Comparison of ENCODE assay signal across 8 cellular contexts in genomic region chr12:122870867-122871664, GRCh38. TPM values are rescaled to one million over a fixed set of nuclear protein-coding genes. Genes with fewer than 3 reads are reported as not detected.
DNase-seq lines count a peak whose midpoint lies in the region; FAIRE-seq and TF ChIP-seq lines count a peak whose summit lies in the region.

No MANE protein-coding gene starts in this region.

- H3K27me3 ChIP-seq in endothelial cell of umbilical vein (ENCODE audit: control insufficient read depth in 2 of 2, insufficient read depth in 2 of 2, low read length in 2 of 2): no peaks in the 10 kb centered on the region
- peaks cover 90% of the 10 kb centered on the region for H3K27me3 ChIP-seq in neural progenitor cell

- DNase-seq in NCI-H69 (lab: John Stamatoyannopoulos, UW) (peak; percentile 75), endothelial cell of umbilical vein (ENCODE audit: low read depth, low spot score) (peak; percentile 87), neural progenitor cell (ENCODE audit: low spot score) (peak; percentile 80), NCI-H510A (lab: John Stamatoyannopoulos, UW) (no peak), hepatic stellate cell (ENCODE audit: low spot score) (no peak), HuH-7.5 (ENCODE audit: low spot score) (no peak), NCI-H146 (lab: John Stamatoyannopoulos, UW) (no peak)

- H3F3A ChIP-seq in neural progenitor cell (ENCODE audit: low read depth): peaks cover 41% of the 10 kb centered on the region

- CTCF ChIA-PET in endothelial cell of umbilical vein (lab: Charles Lee): interaction anchor here (0.8 to 4.0 kb wide), 17 partner anchors 8 to 367 kb away, joined by 3 to 23 read pairs (median 5); partner anchors contain the start of gene VPS37B

- peaks cover 9% of the 10 kb centered on the region for H3K27me3 Mint-ChIP-seq in neural progenitor cell (ENCODE audit: insufficient read depth, low read depth)

- H3K4me3 ChIP-seq in endothelial cell of umbilical vein (replicated peaks in 1 of 3; ENCODE audit: insufficient read depth in 1 of 3, low read depth in 1 of 3, low read length in 3 of 3) (peak overlapping the region in 2 of 3 experiments; percentile 25 to 60), neural progenitor cell (peak overlapping the region; percentile 32)

- peak overlapping the region; percentile 89 for H3K9ac ChIP-seq in endothelial cell of umbilical vein (replicated peaks; ENCODE audit: extremely low read depth, insufficient read depth, low read length)
- H3K9ac ChIP-seq in neural progenitor cell: no peak overlapping the region

- H3K79me2 ChIP-seq in endothelial cell of umbilical vein (ENCODE audit: control insufficient read depth, insufficient read depth, low read length) (peaks cover 56% of the 10 kb centered on the region), neural progenitor cell (ENCODE audit: low read depth) (no peaks in the 10 kb centered on the region)

- no peaks in the 10 kb centered on the region for H3K9me3 Mint-ChIP-seq in neural progenitor cell

- H2AFZ ChIP-seq in endothelial cell of umbilical vein (ENCODE audit: low read depth, low read length) (no peak overlapping the region), neural progenitor cell (replicated peaks) (no peak overlapping the region)

- H3K4me1 ChIP-seq in endothelial cell of umbilical vein (ENCODE audit: control insufficient read depth, extremely low read depth, insufficient read depth, low read length) (peaks cover 32% of the 10 kb centered on the region), neural progenitor cell (peaks cover 34% of the 10 kb centered on the region)

- peak; percentile 98 for FAIRE-seq in endothelial cell of umbilical vein (lab: Jason Lieb, UNC)

- POLR2A ChIA-PET in endothelial cell of umbilical vein (lab: Charles Lee): interaction anchor here (0.9 to 1.2 kb wide), 3 partner anchors 12 to 362 kb away, joined by 3 to 5 read pairs (median 3); partner anchors contain the start of genes MPHOSPH9 and MTRFR

- H4K20me1 ChIP-seq in endothelial cell of umbilical vein (replicated peaks; ENCODE audit: control insufficient read depth, extremely low read depth, insufficient read depth, low read length) (no peaks in the 10 kb centered on the region), neural progenitor cell (ENCODE audit: low read depth) (peaks cover 94% of the 10 kb centered on the region)

- TF ChIP-seq POLR2A in endothelial cell of umbilical vein (IDR thresholded peaks at IDR 0.05; ENCODE audit: low read depth, low read length): no peak

- peak overlapping the region; percentile 98 for H3K27ac Mint-ChIP-seq in neural progenitor cell

- H3K4me3 Mint-ChIP-seq in neural progenitor cell: peak overlapping the region; percentile 77

- peaks cover 20% of the 10 kb centered on the region for H3K36me3 Mint-ChIP-seq in neural progenitor cell

- H3K9me1 ChIP-seq in endothelial cell of umbilical vein (replicated peaks; ENCODE audit: control insufficient read depth, extremely low read depth, insufficient read depth, low read length): no peaks in the 10 kb centered on the region

- H3K4me2 ChIP-seq in endothelial cell of umbilical vein (ENCODE audit: insufficient read depth, low read length) (peak overlapping the region; percentile 84), neural progenitor cell (peak overlapping the region; percentile 76)

- TF ChIP-seq CTCF in C4-2B (conservative IDR thresholded peaks at IDR 0.05) (no peak), endothelial cell of umbilical vein (IDR thresholded peaks at IDR 0.05; ENCODE audit: extremely low read depth in 1 of 2, insufficient read depth in 1 of 2, low read depth in 1 of 2, low read length in 2 of 2) (no peak), neural progenitor cell (IDR thresholded peaks at IDR 0.05) (no peak)

- dilution Hi-C loops in endothelial cell of umbilical vein (cut with MboI; ENCODE audit: extremely low pct_ligation_motif_present, low sequenced_read_pairs): no loop called here

- no peaks in the 10 kb centered on the region for H3K9me3 ChIP-seq in endothelial cell of umbilical vein (replicated peaks; ENCODE audit: control insufficient read depth, insufficient read depth, low read length)
- H3K9me3 ChIP-seq in neural progenitor cell (ENCODE audit: low read depth): no peaks in the 10 kb centered on the region

- H3K4me1 Mint-ChIP-seq in neural progenitor cell: peaks cover 60% of the 10 kb centered on the region

- H3K36me3 ChIP-seq in endothelial cell of umbilical vein (ENCODE audit: control insufficient read depth in 2 of 2, extremely low read depth in 1 of 2, insufficient read depth in 2 of 2, low read length in 2 of 2) (peaks cover 18 to 20% of the 10 kb centered on the region in 2 experiments), neural progenitor cell (no peaks in the 10 kb centered on the region)

- peak overlapping the region; percentile 89 for H3K27ac ChIP-seq in C4-2B
- peak overlapping the region; percentile 92 for H3K27ac ChIP-seq in endothelial cell of umbilical vein (ENCODE audit: insufficient read depth, low read depth, low read length)
- H3K27ac ChIP-seq in neural progenitor cell: no peak overlapping the region

- no TSS peak for BruUV-seq in endothelial cell of umbilical vein (replicated peaks; lab: Mats Ljungman, UMichigan)

- intact Hi-C loops in endothelial cell of umbilical vein (cut with micrococcal nuclease): loop anchor here (1.0 kb wide), 1 partner anchor 81 kb away; no protein-coding TSS in a partner anchor

TF ChIP-seq in endothelial cell of umbilical vein, 7 proteins besides CTCF, POLR2A, EP300 and RAD21:
- TF ChIP-seq MAX (IDR thresholded peaks at IDR 0.05; ENCODE audit: insufficient read depth, insufficient read length): no peak
- no peak for TF ChIP-seq GATA2 (IDR thresholded peaks at IDR 0.05; ENCODE audit: insufficient read depth, insufficient read length, low read depth, low read length)
- TF ChIP-seq POLR2AphosphoS5 (IDR thresholded peaks at IDR 0.05; ENCODE audit: insufficient read depth, low read depth, low read length): no peak
- TF ChIP-seq MYC (IDR thresholded peaks at IDR 0.05; ENCODE audit: low read depth, low read length): no peak
- TF ChIP-seq EZH2 (IDR thresholded peaks at IDR 0.05; ENCODE audit: borderline replicate concordance, low read depth, low read length, severe bottlenecking): no peak
- TF ChIP-seq FOS (IDR thresholded peaks at IDR 0.05; ENCODE audit: borderline replicate concordance, insufficient read depth, low read length): no peak
- no peak for TF ChIP-seq JUN (IDR thresholded peaks at IDR 0.05; ENCODE audit: borderline replicate concordance, insufficient read depth, insufficient read length, low read depth)

RNA-seq across cellular contexts. Expression of gene VPS37B, which starts 24.9 kb away (rescaled TPM):
- total RNA-seq in endothelial cell of umbilical vein (45.9 and 46.4 TPM in 2 replicates), neural progenitor cell (ENCODE audit: low replicate concordance) (19.4 and 23.9 TPM in 2 replicates)
- polyA plus RNA-seq in endothelial cell of umbilical vein: 39.5 and 43.5 TPM in 2 replicates
- polyA plus RNA-seq in endothelial cell of umbilical vein (2011; cell fraction: cytosol; rRNA removed): 24.8 and 32.2 TPM in 2 replicates
- 39.9 and 42.2 TPM in 2 replicates for polyA plus RNA-seq in endothelial cell of umbilical vein (2011; cell fraction: nucleus; rRNA removed)
- polyA plus RNA-seq in endothelial cell of umbilical vein (2012): 25.4 and 32.1 TPM in 2 replicates
- 20.7 and 20.9 TPM in 2 replicates for polyA minus RNA-seq in endothelial cell of umbilical vein
- polyA minus RNA-seq in endothelial cell of umbilical vein (2011; cell fraction: cytosol; rRNA and poly(A)+ RNA removed): 11.0 TPM
- 20.9 and 25.1 TPM in 2 replicates for polyA minus RNA-seq in endothelial cell of umbilical vein (2011; cell fraction: nucleus; rRNA and poly(A)+ RNA removed)

RNA-seq across cellular contexts. Expression of gene HIP1R, which starts 35.8 kb away (rescaled TPM):
- total RNA-seq in endothelial cell of umbilical vein (122 and 136 TPM in 2 replicates), neural progenitor cell (ENCODE audit: low replicate concordance) (19.3 and 25.6 TPM in 2 replicates)
- polyA plus RNA-seq in endothelial cell of umbilical vein: 110 and 111 TPM in 2 replicates
- 44.3 and 60.5 TPM in 2 replicates for polyA plus RNA-seq in endothelial cell of umbilical vein (2011; cell fraction: cytosol; rRNA removed)
- polyA plus RNA-seq in endothelial cell of umbilical vein (2011; cell fraction: nucleus; rRNA removed): 563 and 679 TPM in 2 replicates
- polyA plus RNA-seq in endothelial cell of umbilical vein (2012): 54.9 and 77.2 TPM in 2 replicates
- 162 and 203 TPM in 2 replicates for polyA minus RNA-seq in endothelial cell of umbilical vein
- 11.3 TPM for polyA minus RNA-seq in endothelial cell of umbilical vein (2011; cell fraction: cytosol; rRNA and poly(A)+ RNA removed)
- 132 and 165 TPM in 2 replicates for polyA minus RNA-seq in endothelial cell of umbilical vein (2011; cell fraction: nucleus; rRNA and poly(A)+ RNA removed)

Comparison
In these comparisons a context has a peak if more than half of its experiments do, and no peak if none do; other contexts are left out.
1. DNase-seq: peak in NCI-H69 (single experiment), endothelial cell of umbilical vein (single experiment) and neural progenitor cell (single experiment); none in NCI-H510A (single experiment), hepatic stellate cell (single experiment), HuH-7.5 (single experiment) and NCI-H146 (single experiment).